Comparison of ENCODE assay signal across 17 cellular contexts in genomic region chr17:17500999-17501605, GRCh38. TPM values are rescaled to one million over a fixed set of nuclear protein-coding genes. Genes with fewer than 3 reads are reported as not detected.
A peak's percentile ranks its signal among the peaks of the same experiment; 100 is the strongest.
DNase-seq lines count a peak whose midpoint lies in the region; ATAC-seq, FAIRE-seq and TF ChIP-seq lines count a peak whose summit lies in the region.
"Had no signal": no experiment of that assay in that cellular context is flagged by ENCODE, and none has a peak within 500 bp of the region (broad histone marks: within the 10 kb centered on the region; RNA-seq: fewer than 3 reads in every experiment).

No MANE protein-coding gene starts in this region.

- POLR2A ChIA-PET in activated CD4-positive, alpha-beta memory T cell treated with anti-CD3 and anti-CD28 coated beads for 36 hours (lab: Charles Lee): no interaction called here

- TF ChIP-seq CTCF in DND-41 (IDR thresholded peaks at IDR 0.05; ENCODE audit: borderline replicate concordance, extremely low read depth, low read length, poor library complexity, severe bottlenecking) (peak; percentile 67), H9 (conservative IDR thresholded peaks at IDR 0.05) (peak; percentile 68), keratinocyte (optimal IDR thresholded peaks at IDR 0.05 in 1 of 3, IDR thresholded peaks at IDR 0.05 in 1 of 3, conservative IDR thresholded peaks at IDR 0.05 in 1 of 3; ENCODE audit: extremely low read depth in 1 of 3, insufficient read depth in 2 of 3, low read length in 3 of 3) (peak in 2 of 3 experiments; percentile 53 to 74), BE2C (IDR thresholded peaks at IDR 0.05; ENCODE audit: low read depth, low read length) (no peak)

- H3K36me3 Mint-ChIP-seq in H9 (ENCODE audit: insufficient read depth in 1 of 3, low read depth in 3 of 3): no peaks in the 10 kb centered on the region; a peak in 1 of 7 replicates
- H3K36me3 Mint-ChIP-seq in activated CD4-positive, alpha-beta memory T cell treated with anti-CD3 and anti-CD28 coated beads for 36 hours: no peaks in the 10 kb centered on the region
- H3K36me3 Mint-ChIP-seq: CD14-positive monocyte, mesothelial cell of epicardium had no signal

- H3K4me1 ChIP-seq in DND-41 (ENCODE audit: insufficient read depth, low read length) (no peaks in the 10 kb centered on the region), H9 (ENCODE audit: insufficient read depth, low read length) (no peaks in the 10 kb centered on the region), keratinocyte (ENCODE audit: control insufficient read depth, extremely low read depth, insufficient read depth, low read length) (peaks cover under 1% of the 10 kb centered on the region), BE2C (no peaks in the 10 kb centered on the region)

- no peak overlapping the region for H2AK5ac ChIP-seq in H9 (ENCODE audit: insufficient read length, low read length)

- peaks cover 5% of the 10 kb centered on the region for H3K23me2 ChIP-seq in H9 (ENCODE audit: insufficient read length, low read depth, low read length, poor library complexity, severe bottlenecking)

- intact Hi-C loops in activated CD4-positive, alpha-beta memory T cell treated with anti-CD3 and anti-CD28 coated beads for 36 hours (cut with micrococcal nuclease): no loop called here

- no peak for FAIRE-seq in keratinocyte (lab: Jason Lieb, UNC)

- no peak overlapping the region for H3K14ac ChIP-seq in H9 (ENCODE audit: insufficient read depth, low read length)

- no peak overlapping the region for H4K8ac ChIP-seq in H9 (replicated peaks; ENCODE audit: insufficient read length, low read depth, low read length)

- dilution Hi-C loops in keratinocyte (cut with MboI; ENCODE audit: extremely low pct_ligation_motif_present, low sequenced_read_pairs): no loop called here

- no peak overlapping the region for H3K4me3 ChIP-seq in DND-41 (ENCODE audit: low read depth in 1 of 2, low read length in 2 of 2)
- no peak overlapping the region for H3K4me3 ChIP-seq in keratinocyte (ENCODE audit: control insufficient read depth in 2 of 3, extremely low read depth in 1 of 3, insufficient read depth in 2 of 3, low read depth in 1 of 3, low read length in 3 of 3)
- H3K4me3 ChIP-seq in BE2C (ENCODE audit: low read depth, low read length): no peak overlapping the region
- H3K4me3 ChIP-seq: tibial nerve had no signal

- H3K36me3 ChIP-seq in DND-41 (ENCODE audit: insufficient read depth, low read length) (peaks cover 3% of the 10 kb centered on the region; the same call in 1 of the 2 replicates), keratinocyte (ENCODE audit: control insufficient read depth in 2 of 2, extremely low read depth in 1 of 2, insufficient read depth in 2 of 2, low read length in 2 of 2) (no peaks in the 10 kb centered on the region), BE2C (no peaks in the 10 kb centered on the region)

- no peak overlapping the region for H4K5ac ChIP-seq in H9 (ENCODE audit: insufficient read length, low read depth, low read length)

- no peak for TF ChIP-seq POLR2A in GM18505 (IDR thresholded peaks at IDR 0.05; ENCODE audit: borderline replicate concordance, extremely low read depth, insufficient read depth, insufficient read length)

- H2AFZ ChIP-seq in DND-41 (ENCODE audit: low read depth, low read length) (no peak overlapping the region), H9 (ENCODE audit: low read length) (no peak overlapping the region), keratinocyte (ENCODE audit: control insufficient read depth, low read length) (no peak overlapping the region)

- H2BK120ac ChIP-seq in H9 (ENCODE audit: low read depth, low read length, poor library complexity, severe bottlenecking): no peak overlapping the region

- H3K4me2 ChIP-seq in DND-41 (ENCODE audit: insufficient read depth, low read length) (no peak overlapping the region), H9 (ENCODE audit: insufficient read depth, insufficient read length, low read length) (no peak overlapping the region), keratinocyte (ENCODE audit: control insufficient read depth, extremely low read depth, insufficient read depth, low read depth, low read length) (no peak overlapping the region)

- H3K9me3 ChIP-seq in DND-41 (ENCODE audit: insufficient read depth, low read length, severe bottlenecking): no peaks in the 10 kb centered on the region
- no peaks in the 10 kb centered on the region for H3K9me3 ChIP-seq in H9 (ENCODE audit: control insufficient read depth, low read depth, low read length)
- H3K9me3 ChIP-seq in keratinocyte (ENCODE audit: control insufficient read depth, low read depth, low read length): no peaks in the 10 kb centered on the region
- H3K9me3 ChIP-seq in BE2C: no peaks in the 10 kb centered on the region
- H3K9me3 ChIP-seq: tibial nerve had no signal

- no peak overlapping the region for H2BK20ac ChIP-seq in H9 (ENCODE audit: low read depth, low read length, poor library complexity, severe bottlenecking)

- peak; percentile 40 for DNase-seq in DND-41
- DNase-seq in H9: peak; percentile 80
- DNase-seq in activated CD4-positive, alpha-beta memory T cell treated with anti-CD3 and anti-CD28 coated beads for 36 hours: peak; percentile 49
- no peak for DNase-seq in keratinocyte (ENCODE audit: low read depth, low spot score)
- no peak for DNase-seq in BE2C
- no peak for DNase-seq in NCI-H524 treated with DMSO at 0.1 percent for 48 hours (lab: John Stamatoyannopoulos, UW)
- DNase-seq: activated CD4-positive, CD25-positive, alpha-beta regulatory T cell treated with anti-CD3 and anti-CD28 coated beads, Interleukin-2, amount 50 U/mL, for 72 hours; activated T-cell treated with anti-CD3 and anti-CD28 coated beads, Interleukin-2, amount 50 U/mL, for 24 hours; glutamatergic neuron; NCI-H2081; NCI-H774; stimulated activated CD4-positive, alpha-beta T cell treated with anti-CD3 and anti-CD28 coated beads, Interleukin-4, amount 100 ng/mL, for 4 hours had no signal

- CTCF ChIA-PET in activated CD4-positive, alpha-beta memory T cell treated with anti-CD3 and anti-CD28 coated beads for 36 hours (lab: Charles Lee): no interaction called here

- H3K9me1 ChIP-seq in keratinocyte (ENCODE audit: control insufficient read depth, extremely low read depth, insufficient read depth, low read length): no peaks in the 10 kb centered on the region

- ATAC-seq in DND-41 (ENCODE audit: insufficient read depth, low read depth) (no peak), GM18870 (IDR thresholded peaks at IDR 0.05; ENCODE audit: unreplicated experiment) (no peak), GM18505 (IDR thresholded peaks at IDR 0.05; ENCODE audit: unreplicated experiment) (no peak)

- WGBS in H9 (ENCODE audit: extremely low coverage, insufficient read length, low lambda C conversion rate): no CpG with 5 or more reads among the region's 14 CpGs

- H3T11ph ChIP-seq in H9 (ENCODE audit: low read length): no peak overlapping the region

- H2BK12ac ChIP-seq in H9 (ENCODE audit: insufficient read length, low read depth, low read length): no peak overlapping the region

- H3K9ac ChIP-seq in DND-41 (ENCODE audit: low read depth, low read length): no peak overlapping the region
- no peak overlapping the region for H3K9ac ChIP-seq in H9 (ENCODE audit: extremely low read depth, insufficient read length, low read length)
- no peak overlapping the region for H3K9ac ChIP-seq in keratinocyte (ENCODE audit: control insufficient read depth, extremely low read depth, insufficient read depth, low read length)

- no peak overlapping the region for H4K91ac ChIP-seq in H9 (ENCODE audit: insufficient read length, low read depth, low read length)

- H3K79me2 ChIP-seq in DND-41 (ENCODE audit: insufficient read depth, low read length) (no peaks in the 10 kb centered on the region), H9 (ENCODE audit: insufficient read depth, low read length) (no peaks in the 10 kb centered on the region), keratinocyte (ENCODE audit: control insufficient read depth, insufficient read depth, low read length) (no peaks in the 10 kb centered on the region)

- no peak overlapping the region for H3K27ac Mint-ChIP-seq in H9
- H3K27ac Mint-ChIP-seq in activated CD4-positive, alpha-beta memory T cell treated with anti-CD3 and anti-CD28 coated beads for 36 hours: no peak overlapping the region
- H3K27ac Mint-ChIP-seq: activated T-cell treated with anti-CD3 and anti-CD28 coated beads, Interleukin-2, amount 50 U/mL, for 24 hours; mesothelial cell of epicardium had no signal

- H3K79me1 ChIP-seq in H9 (ENCODE audit: insufficient read depth, low read depth, low read length, poor library complexity, severe bottlenecking): no peaks in the 10 kb centered on the region

- H3K18ac ChIP-seq in H9 (ENCODE audit: insufficient read length, low read depth, low read length): no peak overlapping the region

- no peak overlapping the region for H3K4ac ChIP-seq in H9 (ENCODE audit: low read depth, low read length)

- no peak overlapping the region for H3K56ac ChIP-seq in H9 (ENCODE audit: insufficient read length, low read depth, low read length)

- peaks cover 22% of the 10 kb centered on the region for H3K27me3 Mint-ChIP-seq in H9 (ENCODE audit: low read depth)
- H3K27me3 Mint-ChIP-seq in activated CD4-positive, alpha-beta memory T cell treated with anti-CD3 and anti-CD28 coated beads for 36 hours: no peaks in the 10 kb centered on the region
- H3K27me3 Mint-ChIP-seq: activated T-cell treated with anti-CD3 and anti-CD28 coated beads, Interleukin-2, amount 50 U/mL, for 24 hours had no signal

- H3K27ac ChIP-seq in DND-41 (ENCODE audit: low read length) (no peak overlapping the region), H9 (ENCODE audit: insufficient read length, low read depth, low read length) (no peak overlapping the region), keratinocyte (ENCODE audit: control insufficient read depth, insufficient read depth, low read length) (no peak overlapping the region)
- H3K27ac ChIP-seq: tibial nerve had no signal

- no peaks in the 10 kb centered on the region; a peak in 1 of 5 replicates for H3K9me3 Mint-ChIP-seq in H9
- no peaks in the 10 kb centered on the region for H3K9me3 Mint-ChIP-seq in activated CD4-positive, alpha-beta memory T cell treated with anti-CD3 and anti-CD28 coated beads for 36 hours
- H3K9me3 Mint-ChIP-seq: activated T-cell treated with anti-CD3 and anti-CD28 coated beads, Interleukin-2, amount 50 U/mL, for 24 hours; CD14-positive monocyte; mesothelial cell of epicardium had no signal

- no peaks in the 10 kb centered on the region for H3K27me3 ChIP-seq in DND-41 (ENCODE audit: insufficient read depth, low read length, poor library complexity)
- no peaks in the 10 kb centered on the region; the same call in 1 of the 2 replicates for H3K27me3 ChIP-seq in H9 (ENCODE audit: insufficient read depth, low read length)
- peaks cover 52% of the 10 kb centered on the region for H3K27me3 ChIP-seq in keratinocyte (ENCODE audit: control insufficient read depth, extremely low read depth, insufficient read depth, low read length)
- H3K27me3 ChIP-seq in BE2C: peaks cover under 1% of the 10 kb centered on the region; the same call in 1 of the 2 replicates
- H3K27me3 ChIP-seq: tibial nerve had no signal

- H2BK5ac ChIP-seq in H9 (ENCODE audit: insufficient read length, low read length): no peak overlapping the region

- peaks cover 17 to 19% of the 10 kb centered on the region in 2 experiments for H3K4me1 Mint-ChIP-seq in H9
- H3K4me1 Mint-ChIP-seq in activated CD4-positive, alpha-beta memory T cell treated with anti-CD3 and anti-CD28 coated beads for 36 hours (ENCODE audit: low read depth): peaks cover 5% of the 10 kb centered on the region
- H3K4me1 Mint-ChIP-seq: mesothelial cell of epicardium had no signal

- no peak overlapping the region for H3K23ac ChIP-seq in H9 (ENCODE audit: insufficient read length, low read depth, low read length)

- H2BK15ac ChIP-seq in H9 (ENCODE audit: low read depth, low read length): no peak overlapping the region

- peaks cover 9% of the 10 kb centered on the region; the same call in 1 of the 2 replicates for H4K20me1 ChIP-seq in DND-41 (ENCODE audit: insufficient read depth, low read length)
- no peaks in the 10 kb centered on the region for H4K20me1 ChIP-seq in H9 (ENCODE audit: control insufficient read depth, insufficient read depth, insufficient read length)
- peaks cover 7% of the 10 kb centered on the region for H4K20me1 ChIP-seq in keratinocyte (ENCODE audit: control insufficient read depth, extremely low read depth, insufficient read depth, low read length)

- H3K4me3 Mint-ChIP-seq in H9: no peak overlapping the region
- no peak overlapping the region for H3K4me3 Mint-ChIP-seq in activated CD4-positive, alpha-beta memory T cell treated with anti-CD3 and anti-CD28 coated beads for 36 hours
- H3K4me3 Mint-ChIP-seq: activated T-cell treated with anti-CD3 and anti-CD28 coated beads, Interleukin-2, amount 50 U/mL, for 24 hours; CD14-positive monocyte; mesothelial cell of epicardium had no signal

RNA-seq across cellular contexts. Expression of gene RASD1, which starts 4.9 kb away (rescaled TPM):
- 5.7 and 6.8 TPM in 2 replicates for total RNA-seq in H9 (2021)
- total RNA-seq in activated CD4-positive, alpha-beta memory T cell treated with anti-CD3 and anti-CD28 coated beads for 36 hours: under 1 TPM; 0.27 to 0.33 TPM
- polyA plus RNA-seq in keratinocyte: 0.20 to 1.1 TPM in 2 of 3 replicates, not detected in the other
- 1.1 TPM for polyA plus RNA-seq in keratinocyte (2011; ENCODE audit: low read depth)
- 0.11 and 0.29 TPM in 2 replicates for polyA plus RNA-seq in keratinocyte (2011; cell fraction: cytosol; rRNA removed)
- 1.0 and 2.2 TPM in 2 replicates for polyA plus RNA-seq in keratinocyte (2011; cell fraction: nucleus; rRNA removed)
- polyA plus RNA-seq in keratinocyte (2012; ENCODE audit: low replicate concordance): 0.13 and 4.0 TPM in 2 replicates
- polyA minus RNA-seq in keratinocyte: 0.20 TPM in 1 of 3 replicates, not detected in the others
- not detected for polyA minus RNA-seq in keratinocyte (2011; cell fraction: cytosol; rRNA and poly(A)+ RNA removed)
- polyA minus RNA-seq in keratinocyte (2011; cell fraction: nucleus; rRNA and poly(A)+ RNA removed): 1.4 and 1.6 TPM in 2 replicates
- 0.42 TPM for polyA plus RNA-seq in BE2C (2012; ENCODE audit: insufficient read depth, insufficient read length, low read depth)

RNA-seq across cellular contexts. Expression of gene MED9, which starts 24.3 kb away (rescaled TPM):
- 19.6 and 20.0 TPM in 2 replicates for total RNA-seq in H9 (2021)
- total RNA-seq in activated CD4-positive, alpha-beta memory T cell treated with anti-CD3 and anti-CD28 coated beads for 36 hours: 10 to 100 TPM; 12.1 to 12.2 TPM
- polyA plus RNA-seq in keratinocyte: 6.9 to 9.8 TPM (median 7.8 TPM) in 3 replicates
- 5.5 TPM for polyA plus RNA-seq in keratinocyte (2011; ENCODE audit: low read depth)
- 7.8 and 8.5 TPM in 2 replicates for polyA plus RNA-seq in keratinocyte (2011; cell fraction: cytosol; rRNA removed)
- polyA plus RNA-seq in keratinocyte (2011; cell fraction: nucleus; rRNA removed): 9.3 and 10.0 TPM in 2 replicates
- polyA plus RNA-seq in keratinocyte (2012; ENCODE audit: low replicate concordance): 5.9 and 7.5 TPM in 2 replicates
- polyA minus RNA-seq in keratinocyte: 5.2 to 8.4 TPM (median 7.0 TPM) in 3 replicates
- 10.7 TPM for polyA minus RNA-seq in keratinocyte (2011; cell fraction: cytosol; rRNA and poly(A)+ RNA removed)
- polyA minus RNA-seq in keratinocyte (2011; cell fraction: nucleus; rRNA and poly(A)+ RNA removed): 5.8 and 8.2 TPM in 2 replicates
- polyA plus RNA-seq in BE2C (2012; ENCODE audit: insufficient read depth, insufficient read length, low read depth): 11.4 TPM

Comparison
In these comparisons a context has a peak if more than half of its experiments do, and no peak if none do; other contexts are left out.
1. DNase-seq: peak in DND-41 (single experiment), H9 (single experiment) and activated CD4-positive, alpha-beta memory T cell treated with anti-CD3 and anti-CD28 coated beads for 36 hours (single experiment); none in keratinocyte (single experiment), BE2C (single experiment) and NCI-H524 treated with DMSO at 0.1 percent for 48 hours (single experiment).